ENCODE assay signal across 8 cellular contexts in the genomic region with DNA sequence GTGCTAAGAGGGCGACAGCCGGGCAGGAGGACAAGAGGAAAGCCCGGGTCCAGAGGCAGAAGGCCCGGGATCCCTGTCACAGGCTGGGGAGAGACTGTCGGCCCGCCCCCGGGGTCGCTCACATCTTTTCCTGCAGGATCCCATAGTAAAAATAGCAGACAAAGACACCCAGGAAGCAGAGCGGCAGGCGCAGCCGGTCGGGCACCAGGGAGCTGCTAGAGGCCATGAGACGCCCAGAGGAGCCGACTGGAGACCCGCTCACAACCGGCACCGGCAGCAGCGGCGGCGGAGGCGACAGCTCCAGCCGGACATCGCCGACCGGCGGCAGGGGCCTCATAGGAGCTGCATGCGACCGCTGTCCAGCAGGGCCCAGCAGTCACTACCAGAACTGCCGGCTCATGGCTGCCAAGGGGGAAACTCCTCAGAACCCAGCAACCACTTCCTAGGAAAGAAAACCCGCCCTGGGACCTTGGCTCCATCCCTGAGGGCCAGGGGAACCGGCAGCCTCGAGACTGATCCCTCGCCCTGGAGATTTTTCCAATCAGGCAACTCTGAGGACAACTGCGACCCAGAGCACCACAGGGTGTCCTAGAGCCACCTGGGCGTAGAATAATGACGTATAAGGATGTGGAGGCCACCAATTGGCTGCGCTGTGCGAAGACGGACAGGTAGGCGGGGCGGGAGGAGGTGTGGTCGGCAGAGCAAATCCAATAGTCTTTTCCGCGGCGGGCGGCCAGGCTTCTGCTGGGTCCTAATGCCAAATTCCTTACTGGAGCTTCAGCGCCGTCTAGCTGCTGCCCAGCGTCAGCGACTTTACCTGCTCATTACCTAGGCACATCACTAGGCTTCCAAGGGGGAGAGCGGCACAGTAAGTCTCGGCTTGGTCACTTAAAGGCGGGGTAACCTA. TPM values are rescaled to one million over a fixed set of nuclear protein-coding genes. Genes with fewer than 3 reads are reported as not detected.
A peak's percentile ranks its signal among the peaks of the same experiment; 100 is the strongest.
DNase-seq lines count a peak whose midpoint lies in the region; ATAC-seq and TF ChIP-seq lines count a peak whose summit lies in the region.

Gene SLC35B1 (minus strand): TSS at position 357 of the 907 bp plus-strand sequence. CDS start 131 bp downstream, at position 226.

- H3K9me3 ChIP-seq in osteoblast (ENCODE audit: low read depth, low read length) (no peaks in the 10 kb centered on the region), thymus (ENCODE audit: control insufficient read depth) (no peaks in the 10 kb centered on the region)

- H4K20me1 ChIP-seq in osteoblast (ENCODE audit: insufficient read depth, low read length): peaks cover 2% of the 10 kb centered on the region

- POLR2A ChIA-PET in GM10248 (lab: Yijun Ruan, JAX): interaction anchor here (0.5 to 1.9 kb wide), 3 partner anchors 8 to 418 kb away, joined by 3 to 12 read pairs (median 4); partner anchors contain the start of gene FAM117A

- peaks cover 0 to 19% of the 10 kb centered on the region in 2 donors for H3K36me3 Mint-ChIP-seq in activated naive CD4-positive, alpha-beta T cell treated with anti-CD3 and anti-CD28 coated beads, Interleukin-2, amount 50 U/mL, for 72 hours

- CTCF ChIA-PET in GM10248 (lab: Yijun Ruan, JAX): interaction anchor here (0.7 to 40.4 kb wide), 36 partner anchors 12 to 562 kb away, joined by 3 to 880 read pairs (median 5); partner anchors contain the start of genes FAM117A and NXPH3

- H3K27ac Mint-ChIP-seq in activated naive CD4-positive, alpha-beta T cell treated with anti-CD3 and anti-CD28 coated beads, Interleukin-2, amount 50 U/mL, for 72 hours: peak within 1 kb of the TSS; percentile 94 to 97

- WGBS in thymus: 2% methylated on average over 53 of the region's 53 CpGs

- H3K4me3 ChIP-seq in osteoblast (ENCODE audit: insufficient read depth, low read length) (peak within 1 kb of the TSS; percentile 91), thymus (ENCODE audit: low read length) (peak within 1 kb of the TSS; percentile 91)

- H3K27ac ChIP-seq in osteoblast (ENCODE audit: low read depth, low read length) (peak within 1 kb of the TSS; percentile 99), thymus (ENCODE audit: low read depth) (peak within 1 kb of the TSS; percentile 92)

- H3K9me3 Mint-ChIP-seq in activated naive CD4-positive, alpha-beta T cell treated with anti-CD3 and anti-CD28 coated beads, Interleukin-2, amount 50 U/mL, for 72 hours: no peaks in the 10 kb centered on the region

- peaks cover 22% of the 10 kb centered on the region for H3K79me2 ChIP-seq in osteoblast (ENCODE audit: insufficient read depth, low read length)

- no peaks in the 10 kb centered on the region for H3K27me3 ChIP-seq in osteoblast (ENCODE audit: insufficient read depth, low read length)
- no peaks in the 10 kb centered on the region for H3K27me3 ChIP-seq in thymus (ENCODE audit: control insufficient read depth, insufficient read depth)

- H3K36me3 ChIP-seq in osteoblast (ENCODE audit: insufficient read depth, low read length) (peaks cover 30% of the 10 kb centered on the region), thymus (ENCODE audit: control insufficient read depth, insufficient read depth) (peaks cover 63% of the 10 kb centered on the region)

- H3K4me1 ChIP-seq in osteoblast (ENCODE audit: insufficient read depth, low read length) (peaks cover 18% of the 10 kb centered on the region), thymus (ENCODE audit: control insufficient read depth, insufficient read depth, low read length) (peaks cover 5% of the 10 kb centered on the region)

- ATAC-seq in HG02571 (IDR thresholded peaks at IDR 0.05; ENCODE audit: unreplicated experiment): peak; percentile 88
- peak; percentile 98 for ATAC-seq in SK-N-SH treated with all-trans-retinoic acid at 6 μM for 48 hours
- peak; percentile 99 for ATAC-seq in activated naive CD4-positive, alpha-beta T cell treated with anti-CD3 and anti-CD28 coated beads, Interleukin-2, amount 50 U/mL, for 72 hours

- peak within 1 kb of the TSS; percentile 92 for H3K4me2 ChIP-seq in osteoblast (ENCODE audit: insufficient read depth, low read length)

- TF ChIP-seq CTCF in GM10248 (IDR thresholded peaks at IDR 0.05; ENCODE audit: control extremely low read depth, extremely low read depth, low read depth, missing control alignments) (peak; percentile 94), osteoblast (IDR thresholded peaks at IDR 0.05; ENCODE audit: extremely low read depth, low read depth, low read length) (peak; percentile 91)

- H2AFZ ChIP-seq in osteoblast (ENCODE audit: low read length): peak within 1 kb of the TSS; percentile 95

- peak; percentile 99 for DNase-seq in GM10248 (ENCODE audit: extremely low spot score)
- peak; percentile 88 for DNase-seq in NCI-H1048 (lab: John Stamatoyannopoulos, UW)
- DNase-seq in activated naive CD4-positive, alpha-beta T cell treated with anti-CD3 and anti-CD28 coated beads, Interleukin-2, amount 50 U/mL, for 72 hours (ENCODE audit: low spot score in 2 of 2): peak; percentile 94 to 96
- peak; percentile 93 for DNase-seq in glomerular endothelial cell (ENCODE audit: extremely low read depth, low read depth, low spot score)
- DNase-seq in osteoblast (ENCODE audit: insufficient read length, low spot score, missing footprints): peak; percentile 98

TF ChIP-seq in SK-N-SH treated with all-trans-retinoic acid at 6 μM for 48 hours, 23 proteins besides CTCF, POLR2A, EP300 and RAD21:
- TF ChIP-seq ZFP30 (CRISPR knock-in tag; IDR thresholded peaks at IDR 0.05) (no peak), ESRRG (CRISPR knock-in tag; IDR thresholded peaks at IDR 0.05) (no peak), ZFP3 (CRISPR knock-in tag; IDR thresholded peaks at IDR 0.05) (peak; percentile 25; the same call in 1 of the 2 replicates), GLIS3 (CRISPR knock-in tag; IDR thresholded peaks at IDR 0.05) (0 out of 2 replicates have a peak, but pooled peaks have one; percentile 18), PPARA (CRISPR knock-in tag; IDR thresholded peaks at IDR 0.05; ENCODE audit: borderline replicate concordance) (no peak), TOX (CRISPR knock-in tag; IDR thresholded peaks at IDR 0.05; ENCODE audit: borderline replicate concordance) (no peak), ARNTL (CRISPR knock-in tag; IDR thresholded peaks at IDR 0.05; ENCODE audit: borderline replicate concordance, low read depth) (no peak)
- TF ChIP-seq, protein P1, sequence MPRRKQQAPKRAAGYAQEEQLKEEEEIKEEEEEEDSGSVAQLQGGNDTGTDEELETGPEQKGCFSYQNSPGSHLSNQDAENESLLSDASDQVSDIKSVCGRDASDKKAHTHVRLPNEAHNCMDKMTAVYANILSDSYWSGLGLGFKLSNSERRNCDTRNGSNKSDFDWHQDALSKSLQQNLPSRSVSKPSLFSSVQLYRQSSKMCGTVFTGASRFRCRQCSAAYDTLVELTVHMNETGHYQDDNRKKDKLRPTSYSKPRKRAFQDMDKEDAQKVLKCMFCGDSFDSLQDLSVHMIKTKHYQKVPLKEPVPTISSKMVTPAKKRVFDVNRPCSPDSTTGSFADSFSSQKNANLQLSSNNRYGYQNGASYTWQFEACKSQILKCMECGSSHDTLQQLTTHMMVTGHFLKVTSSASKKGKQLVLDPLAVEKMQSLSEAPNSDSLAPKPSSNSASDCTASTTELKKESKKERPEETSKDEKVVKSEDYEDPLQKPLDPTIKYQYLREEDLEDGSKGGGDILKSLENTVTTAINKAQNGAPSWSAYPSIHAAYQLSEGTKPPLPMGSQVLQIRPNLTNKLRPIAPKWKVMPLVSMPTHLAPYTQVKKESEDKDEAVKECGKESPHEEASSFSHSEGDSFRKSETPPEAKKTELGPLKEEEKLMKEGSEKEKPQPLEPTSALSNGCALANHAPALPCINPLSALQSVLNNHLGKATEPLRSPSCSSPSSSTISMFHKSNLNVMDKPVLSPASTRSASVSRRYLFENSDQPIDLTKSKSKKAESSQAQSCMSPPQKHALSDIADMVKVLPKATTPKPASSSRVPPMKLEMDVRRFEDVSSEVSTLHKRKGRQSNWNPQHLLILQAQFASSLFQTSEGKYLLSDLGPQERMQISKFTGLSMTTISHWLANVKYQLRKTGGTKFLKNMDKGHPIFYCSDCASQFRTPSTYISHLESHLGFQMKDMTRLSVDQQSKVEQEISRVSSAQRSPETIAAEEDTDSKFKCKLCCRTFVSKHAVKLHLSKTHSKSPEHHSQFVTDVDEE (CRISPR knock-in tag; IDR thresholded peaks at IDR 0.05): no peak
- TF ChIP-seq, protein P2, sequence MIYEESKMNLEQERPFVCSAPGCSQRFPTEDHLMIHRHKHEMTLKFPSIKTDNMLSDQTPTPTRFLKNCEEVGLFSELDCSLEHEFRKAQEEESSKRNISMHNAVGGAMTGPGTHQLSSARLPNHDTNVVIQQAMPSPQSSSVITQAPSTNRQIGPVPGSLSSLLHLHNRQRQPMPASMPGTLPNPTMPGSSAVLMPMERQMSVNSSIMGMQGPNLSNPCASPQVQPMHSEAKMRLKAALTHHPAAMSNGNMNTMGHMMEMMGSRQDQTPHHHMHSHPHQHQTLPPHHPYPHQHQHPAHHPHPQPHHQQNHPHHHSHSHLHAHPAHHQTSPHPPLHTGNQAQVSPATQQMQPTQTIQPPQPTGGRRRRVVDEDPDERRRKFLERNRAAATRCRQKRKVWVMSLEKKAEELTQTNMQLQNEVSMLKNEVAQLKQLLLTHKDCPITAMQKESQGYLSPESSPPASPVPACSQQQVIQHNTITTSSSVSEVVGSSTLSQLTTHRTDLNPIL (CRISPR knock-in tag; IDR thresholded peaks at IDR 0.05; ENCODE audit: low read depth): no peak; the same call in 1 of the 2 replicates

RNA-seq across cellular contexts. Expression of gene SLC35B1, which starts in this region (rescaled TPM):
- 10 to 100 TPM; 36.2 to 44.1 TPM for total RNA-seq in activated naive CD4-positive, alpha-beta T cell treated with anti-CD3 and anti-CD28 coated beads, Interleukin-2, amount 50 U/mL, for 72 hours
- 54.4 and 60.1 TPM in 2 replicates for total RNA-seq in glomerular endothelial cell
- total RNA-seq in osteoblast: 43.6 and 48.1 TPM in 2 replicates
- polyA plus RNA-seq in thymus: 50.0 TPM

Comparison
In these comparisons a context has a peak if more than half of its experiments do, and no peak if none do; other contexts are left out.
1. Peak in every context shown above with its lines: DNase-seq, ATAC-seq, H3K4me3 ChIP-seq and H3K27ac ChIP-seq.